In the genomic region with DNA sequence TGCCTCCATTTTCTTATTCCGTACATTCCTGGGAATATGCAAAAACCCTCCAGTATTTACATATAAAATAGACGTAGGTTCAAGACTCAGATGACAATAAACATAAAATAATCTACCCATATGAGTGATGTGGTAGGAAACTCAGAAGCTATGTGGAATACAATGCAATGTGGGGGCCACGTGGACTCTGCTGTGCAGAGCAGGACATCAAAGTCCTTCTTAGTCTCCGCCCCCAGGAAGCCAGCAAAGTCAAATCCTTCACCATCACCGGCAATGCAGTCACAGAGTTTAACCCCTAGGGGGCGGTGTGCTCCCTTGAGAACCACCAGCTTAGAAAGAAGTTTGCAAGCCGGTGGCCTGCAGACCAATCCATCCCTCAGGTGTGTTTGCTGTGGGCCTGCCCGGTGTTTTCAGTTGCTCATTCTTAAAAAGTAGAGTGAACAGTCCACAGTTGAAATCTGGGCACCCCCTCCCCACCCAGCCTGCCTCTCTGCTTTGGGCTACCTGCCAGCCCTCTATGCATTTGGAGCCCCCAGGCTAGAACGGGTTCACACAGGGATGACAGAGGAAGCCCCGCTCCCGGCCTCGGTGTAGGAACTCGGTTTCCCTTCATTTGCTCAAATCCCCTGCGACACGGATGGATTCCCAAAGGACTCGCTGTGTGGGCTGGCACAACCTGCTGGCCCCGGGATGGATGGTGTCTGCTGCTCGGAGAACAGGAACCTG, we compare ENCODE assay signal across 8 cellular contexts. TPM values are rescaled to one million over a fixed set of nuclear protein-coding genes. Genes with fewer than 3 reads are reported as not detected.
DNase-seq lines count a peak whose midpoint lies in the region; ATAC-seq and TF ChIP-seq lines count a peak whose summit lies in the region.

No MANE protein-coding gene starts in this region.

- H3K4me1 ChIP-seq in OCI-LY7 (ENCODE audit: insufficient read depth, low read length, poor library complexity, severe bottlenecking), result peaks cover 34% of the 10 kb centered on the region

- peak; percentile 71 to 74 for ATAC-seq in naive thymus-derived CD8-positive, alpha-beta T cell
- ATAC-seq in stimulated activated memory B cell treated with anti-CD40 and anti-IgM and Interleukin-4, amounts not matched to agents 10 μg/mL and 1 μg/mL and 100 μg/mL, for 72 hours, result peak; percentile 51
- no peak for ATAC-seq in GM21526 (IDR thresholded peaks at IDR 0.05; ENCODE audit: low FRiP score, unreplicated experiment)

- no TSS peak for BruUV-seq in OCI-LY7 (replicated peaks; lab: Mats Ljungman, UMichigan)

- peak; percentile 77 for DNase-seq in DMS153 (lab: John Stamatoyannopoulos, UW)
- peak in 69 of 76 experiments; percentile 8 to 80 (median 43) for DNase-seq in HUDEP-2 (lab: John Stamatoyannopoulos, UW; ENCODE audit: unreplicated experiment in 76 of 76)
- peak; percentile 92 for DNase-seq in OCI-LY7 (ENCODE audit: low spot score)
- DNase-seq in activated T-cell treated with anti-CD3 and anti-CD28 coated beads for 1 hour (ENCODE audit: low read depth), result peak; percentile 57
- DNase-seq in erythroblast (lab: John Stamatoyannopoulos, UW), result peak; percentile 75 to 84
- peak; percentile 58 to 93 (median 84) for DNase-seq in naive thymus-derived CD8-positive, alpha-beta T cell

- no peaks in the 10 kb centered on the region for H3K79me2 ChIP-seq in OCI-LY7 (ENCODE audit: insufficient read depth, low read depth, low read length)

- intact Hi-C loops in OCI-LY7 (cut with micrococcal nuclease; ENCODE audit: unreplicated experiment), result loop anchor here (1.0 to 5.0 kb wide), 5 partner anchors 52 to 895 kb away; no protein-coding TSS in a partner anchor

- H3K27ac Mint-ChIP-seq in naive thymus-derived CD8-positive, alpha-beta T cell, result peak overlapping the region; percentile 9 to 96 (median 78)
- no peak overlapping the region for H3K27ac Mint-ChIP-seq in stimulated activated memory B cell treated with anti-CD40 and anti-IgM and Interleukin-4, amounts not matched to agents 10 μg/mL and 1 μg/mL and 100 μg/mL, for 72 hours

- H3K9me3 Mint-ChIP-seq in naive thymus-derived CD8-positive, alpha-beta T cell, result no peaks in the 10 kb centered on the region
- H3K9me3 Mint-ChIP-seq in stimulated activated memory B cell treated with anti-CD40 and anti-IgM and Interleukin-4, amounts not matched to agents 10 μg/mL and 1 μg/mL and 100 μg/mL, for 72 hours, result no peaks in the 10 kb centered on the region

- H3K9me2 ChIP-seq in OCI-LY7 (ENCODE audit: insufficient read depth, low read length), result no peaks in the 10 kb centered on the region

- H3K4me2 ChIP-seq in OCI-LY7 (ENCODE audit: low read length), result peak overlapping the region; percentile 37; the same call in 1 of the 2 replicates

- H4K20me1 ChIP-seq in OCI-LY7 (ENCODE audit: insufficient read depth, low read length), result no peaks in the 10 kb centered on the region

- H3K4me3 Mint-ChIP-seq in naive thymus-derived CD8-positive, alpha-beta T cell, result no peak overlapping the region
- no peak overlapping the region for H3K4me3 Mint-ChIP-seq in stimulated activated memory B cell treated with anti-CD40 and anti-IgM and Interleukin-4, amounts not matched to agents 10 μg/mL and 1 μg/mL and 100 μg/mL, for 72 hours

- H3K27me3 Mint-ChIP-seq in naive thymus-derived CD8-positive, alpha-beta T cell, result no peaks in the 10 kb centered on the region
- H3K27me3 Mint-ChIP-seq in stimulated activated memory B cell treated with anti-CD40 and anti-IgM and Interleukin-4, amounts not matched to agents 10 μg/mL and 1 μg/mL and 100 μg/mL, for 72 hours, result no peaks in the 10 kb centered on the region

- H3K9me3 ChIP-seq in OCI-LY7 (ENCODE audit: low read length), result no peaks in the 10 kb centered on the region

- H2AFZ ChIP-seq in OCI-LY7 (ENCODE audit: low read length), result peak overlapping the region; percentile 85

- H3K27ac ChIP-seq in OCI-LY7 (ENCODE audit: low read depth, low read length, poor library complexity, severe bottlenecking), result no peak overlapping the region

- no peak overlapping the region for H3K4me3 ChIP-seq in OCI-LY7 (ENCODE audit: low read depth, low read length, poor library complexity, severe bottlenecking)

- POLR2A ChIA-PET in OCI-LY7 (lab: Charles Lee), result interaction anchor here (1.6 kb wide), 1 partner anchor 251 kb away, joined by 3 read pairs; no protein-coding TSS in a partner anchor
- POLR2A ChIA-PET in naive thymus-derived CD8-positive, alpha-beta T cell (lab: Charles Lee), result interaction anchor here (0.6 to 1.0 kb wide), 3 partner anchors 23 to 895 kb away, joined by 3 to 5 read pairs (median 3); no protein-coding TSS in a partner anchor

- no peaks in the 10 kb centered on the region for H3K36me3 Mint-ChIP-seq in naive thymus-derived CD8-positive, alpha-beta T cell
- H3K36me3 Mint-ChIP-seq in stimulated activated memory B cell treated with anti-CD40 and anti-IgM and Interleukin-4, amounts not matched to agents 10 μg/mL and 1 μg/mL and 100 μg/mL, for 72 hours, result no peaks in the 10 kb centered on the region

- TF ChIP-seq CTCF in OCI-LY7 (conservative IDR thresholded peaks at IDR 0.05; ENCODE audit: low read length), result peak; percentile 98

- CTCF ChIA-PET in OCI-LY7 (lab: Charles Lee; ENCODE audit: unreplicated experiment), result interaction anchor here (0.9 kb wide), 1 partner anchor 33 kb away, joined by 3 read pairs; no protein-coding TSS in a partner anchor

- H3K4me1 Mint-ChIP-seq in naive thymus-derived CD8-positive, alpha-beta T cell, result peaks cover 21 to 58% (median 45%) of the 10 kb centered on the region in 4 donors
- H3K4me1 Mint-ChIP-seq in stimulated activated memory B cell treated with anti-CD40 and anti-IgM and Interleukin-4, amounts not matched to agents 10 μg/mL and 1 μg/mL and 100 μg/mL, for 72 hours, result peaks cover 52% of the 10 kb centered on the region

- no peak for TF ChIP-seq POLR2A in erythroblast (IDR thresholded peaks at IDR 0.05; ENCODE audit: low read length)

- H3K36me3 ChIP-seq in OCI-LY7 (ENCODE audit: insufficient read depth, low read length), result no peaks in the 10 kb centered on the region

RNA-seq across cellular contexts. Expression of a gene that starts 59.9 kb away (rescaled TPM):
- total RNA-seq in OCI-LY7 (2014; rRNA removed; shearing (Covaris generic)), result 0.03 TPM in 1 of 2 replicates, not detected in the other
- 0.51 TPM in 1 of 2 replicates, not detected in the other for total RNA-seq in OCI-LY7 (2022)
- total RNA-seq in naive thymus-derived CD8-positive, alpha-beta T cell, result under 1 TPM in 1 of 2 experiments, not detected in 1; 0.65 TPM
- 1 to 10 TPM in 1 of 3 donors, not detected in 2; 1.4 TPM for polyA plus RNA-seq in naive thymus-derived CD8-positive, alpha-beta T cell
